In the genomic region with DNA sequence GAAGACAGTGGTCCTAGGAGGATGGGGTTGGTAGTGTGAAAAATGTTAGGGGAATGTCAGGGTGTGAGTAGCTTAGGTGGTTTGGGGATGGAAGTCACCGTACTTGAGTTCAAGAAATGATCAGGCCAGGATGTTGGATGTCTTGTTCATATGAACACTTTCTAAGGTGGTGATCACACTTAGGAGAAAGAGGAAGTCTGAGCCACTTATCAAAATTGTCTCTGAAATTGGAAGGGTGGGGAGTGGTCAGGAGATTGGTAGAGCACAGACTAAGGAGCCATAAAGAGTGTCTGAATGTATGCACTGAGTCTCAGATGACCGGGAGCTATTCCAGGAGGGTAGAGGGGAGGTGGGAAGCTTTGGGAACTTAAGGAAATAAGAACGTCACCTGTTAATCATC, we compare ENCODE assay signal across 2 cellular contexts.
TF ChIP-seq lines count a peak whose summit lies in the region.

No MANE protein-coding gene starts in this region.

TF ChIP-seq in GM12891, 5 proteins besides CTCF, POLR2A, EP300 and RAD21:
- peak; percentile 59 for TF ChIP-seq SPI1 (IDR thresholded peaks at IDR 0.05; ENCODE audit: low read depth, low read length)
- no peak for TF ChIP-seq TAF1 (IDR thresholded peaks at IDR 0.05; ENCODE audit: low read depth, low read length)

TF ChIP-seq in K562, 482 proteins besides CTCF, POLR2A, EP300 and RAD21:
- TF ChIP-seq SPI1 (IDR thresholded peaks at IDR 0.05; ENCODE audit: borderline replicate concordance, low read depth, low read length) (peak; percentile 74), ZKSCAN1 (IDR thresholded peaks at IDR 0.05; ENCODE audit: low read depth, low read length) (no peak), NFATC3 (IDR thresholded peaks at IDR 0.05) (no peak)
